In the genomic region with DNA sequence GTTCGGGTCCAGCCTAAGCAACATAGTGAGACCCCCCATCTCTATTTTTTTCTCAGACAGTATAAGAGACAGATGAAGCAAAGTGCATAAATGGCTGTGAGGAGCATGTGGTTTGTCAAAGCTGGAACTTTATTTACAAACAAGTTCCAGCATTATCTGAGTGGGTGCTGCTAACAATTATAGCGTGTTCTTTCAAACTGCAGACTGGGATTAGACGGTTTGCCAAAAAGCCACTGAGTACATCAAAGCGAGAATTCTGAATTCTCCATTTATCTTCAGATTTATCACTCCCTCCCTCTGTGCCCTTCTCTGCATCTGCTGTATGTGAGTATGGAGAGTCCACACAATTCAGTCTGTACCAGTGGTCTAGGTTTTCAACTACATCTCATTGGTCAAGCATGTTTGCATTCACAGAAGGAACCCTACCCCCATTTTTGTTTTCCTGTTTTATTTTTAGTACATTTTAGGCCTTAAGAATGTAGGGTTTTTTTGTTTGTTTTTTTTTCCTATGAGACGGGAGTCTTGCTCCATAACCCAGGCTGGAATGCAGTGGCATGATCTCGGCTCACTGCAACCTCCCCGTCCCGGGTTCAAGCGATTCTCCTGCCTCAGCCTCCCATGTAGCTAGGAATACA, we compare ENCODE assay signal across 8 cellular contexts. TPM values are rescaled to one million over a fixed set of nuclear protein-coding genes. Genes with fewer than 3 reads are reported as not detected.
A peak's percentile ranks its signal among the peaks of the same experiment; 100 is the strongest.
DNase-seq lines count a peak whose midpoint lies in the region; ATAC-seq and TF ChIP-seq lines count a peak whose summit lies in the region.

No MANE protein-coding gene starts in this region.

- H3K36me3 Mint-ChIP-seq in activated naive CD4-positive, alpha-beta T cell treated with anti-CD3 and anti-CD28 coated beads, Interleukin-2, amount 50 U/mL, for 72 hours = no peaks in the 10 kb centered on the region

- peak overlapping the region; percentile 27 for H3K4me2 ChIP-seq in smooth muscle cell

- H3K27me3 ChIP-seq in right atrium auricular region = no peaks in the 10 kb centered on the region
- no peaks in the 10 kb centered on the region for H3K27me3 ChIP-seq in smooth muscle cell (ENCODE audit: low read depth)
- no peaks in the 10 kb centered on the region for H3K27me3 ChIP-seq in brain microvascular endothelial cell (replicated peaks)

- H3K27ac Mint-ChIP-seq in activated naive CD4-positive, alpha-beta T cell treated with anti-CD3 and anti-CD28 coated beads, Interleukin-2, amount 50 U/mL, for 72 hours = peak overlapping the region; percentile 85 to 95

- no peak for TF ChIP-seq CTCF in right atrium auricular region (IDR thresholded peaks at IDR 0.05)
- TF ChIP-seq CTCF in smooth muscle cell (IDR thresholded peaks at IDR 0.05; ENCODE audit: borderline replicate concordance, insufficient read depth, poor library complexity, severe bottlenecking) = no peak
- TF ChIP-seq CTCF in brain microvascular endothelial cell (IDR thresholded peaks at IDR 0.05; ENCODE audit: low read depth, low read length, missing control alignments) = no peak

- DNase-seq in EH (ENCODE audit: low read depth) (peak; percentile 82), right atrium auricular region (ENCODE audit: low spot score) (no peak), smooth muscle cell (lab: John Stamatoyannopoulos, UW; ENCODE audit: unreplicated experiment) (no peak), brain microvascular endothelial cell (no peak), A172 (ENCODE audit: low spot score) (no peak)
- no peak for DNase-seq in activated naive CD4-positive, alpha-beta T cell treated with anti-CD3 and anti-CD28 coated beads, Interleukin-2, amount 50 U/mL, for 72 hours (ENCODE audit: low spot score in 2 of 2)

- H3K79me2 ChIP-seq in smooth muscle cell (ENCODE audit: low read depth) = no peaks in the 10 kb centered on the region

- peak overlapping the region; percentile 71 to 78 for H3K27ac ChIP-seq in right atrium auricular region
- H3K27ac ChIP-seq in smooth muscle cell (ENCODE audit: low read depth) = peak overlapping the region; percentile 3
- no peak overlapping the region for H3K27ac ChIP-seq in brain microvascular endothelial cell

- H3K9me3 Mint-ChIP-seq in activated naive CD4-positive, alpha-beta T cell treated with anti-CD3 and anti-CD28 coated beads, Interleukin-2, amount 50 U/mL, for 72 hours = peaks cover 0 to 4% of the 10 kb centered on the region in 2 donors

- H3K4me1 ChIP-seq in right atrium auricular region (peaks cover 0 to 17% of the 10 kb centered on the region in 2 donors), smooth muscle cell (ENCODE audit: low read depth) (no peaks in the 10 kb centered on the region)

- 53% methylated on average over 9 of the region's 9 CpGs for WGBS in smooth muscle cell (ENCODE audit: low lambda C conversion rate)

- no peaks in the 10 kb centered on the region for H3F3A ChIP-seq in smooth muscle cell (ENCODE audit: low read depth)

- H4K20me1 ChIP-seq in smooth muscle cell (ENCODE audit: low read depth) = no peaks in the 10 kb centered on the region

- ATAC-seq in activated naive CD4-positive, alpha-beta T cell treated with anti-CD3 and anti-CD28 coated beads, Interleukin-2, amount 50 U/mL, for 72 hours = no peak
- no peak for ATAC-seq in HG03135 (IDR thresholded peaks at IDR 0.05; ENCODE audit: unreplicated experiment)
- no peak for ATAC-seq in HG02678 (IDR thresholded peaks at IDR 0.05; ENCODE audit: unreplicated experiment)

- H3K4me3 ChIP-seq in right atrium auricular region (peak overlapping the region; percentile 12 to 21), smooth muscle cell (no peak overlapping the region), brain microvascular endothelial cell (ENCODE audit: low read depth, low read length) (no peak overlapping the region)

- H3K9ac ChIP-seq in smooth muscle cell (ENCODE audit: low read depth) = no peak overlapping the region

- H3K9me3 ChIP-seq in right atrium auricular region = no peaks in the 10 kb centered on the region
- no peaks in the 10 kb centered on the region for H3K9me3 ChIP-seq in smooth muscle cell (replicated peaks; ENCODE audit: low read depth)

- H2AFZ ChIP-seq in smooth muscle cell (ENCODE audit: low read depth) = no peak overlapping the region

- in situ Hi-C loops in brain microvascular endothelial cell (cut with HindIII; ENCODE audit: low pct_ligation_motif_present, low sequenced_read_pairs) = loop anchor here (25.0 kb wide), 1 partner anchor 193 kb away; the partner anchor contains the start of gene RAB3IL1

- H3K36me3 ChIP-seq in right atrium auricular region = no peaks in the 10 kb centered on the region
- no peaks in the 10 kb centered on the region for H3K36me3 ChIP-seq in smooth muscle cell (ENCODE audit: low read depth)
- H3K36me3 ChIP-seq in brain microvascular endothelial cell (replicated peaks) = no peaks in the 10 kb centered on the region

RNA-seq across cellular contexts. Expression of gene INCENP, which starts 18.1 kb away (rescaled TPM):
- 100 to 1,000 TPM; 142 to 205 TPM for total RNA-seq in activated naive CD4-positive, alpha-beta T cell treated with anti-CD3 and anti-CD28 coated beads, Interleukin-2, amount 50 U/mL, for 72 hours
- total RNA-seq in right atrium auricular region (1 to 10 TPM; 8.1 to 8.5 TPM), smooth muscle cell (16.0 and 25.7 TPM in 2 replicates)
- 2.3 and 4.1 TPM in 2 replicates for polyA plus RNA-seq in smooth muscle cell
- 52.5 and 66.1 TPM in 2 replicates for total RNA-seq in A172 (2014; rRNA removed; shearing (Covaris generic))

Comparison
In these comparisons a context has a peak if more than half of its experiments do, and no peak if none do; other contexts are left out.
1. H3K4me3 ChIP-seq: peak in right atrium auricular region (2 of 2); none in smooth muscle cell (single experiment) and brain microvascular endothelial cell (single experiment).